In genomic region chr7:84261509-84261908, GRCh38 we compare ENCODE assay signal across 15 cellular contexts.
DNase-seq lines count a peak whose midpoint lies in the region; ATAC-seq and TF ChIP-seq lines count a peak whose summit lies in the region.
"Had no signal": no experiment of that assay in that cellular context is flagged by ENCODE, and none has a peak within 500 bp of the region (broad histone marks: within the 10 kb centered on the region; RNA-seq: fewer than 3 reads in every experiment).

No MANE protein-coding gene starts in this region.

- H3K4me2 ChIP-seq in H9 (ENCODE audit: insufficient read depth, insufficient read length, low read length), result no peak overlapping the region
- H3K4me2 ChIP-seq: A549 had no signal

- peak overlapping the region; percentile 40; the same call in 1 of the 2 replicates for H3K14ac ChIP-seq in H9 (ENCODE audit: insufficient read depth, low read length)

- H3K27me3 Mint-ChIP-seq in H9 (ENCODE audit: low read depth), result no peaks in the 10 kb centered on the region

- no peak overlapping the region for H4K5ac ChIP-seq in H9 (ENCODE audit: insufficient read length, low read depth, low read length)

- H4K8ac ChIP-seq in H9 (replicated peaks; ENCODE audit: insufficient read length, low read depth, low read length), result no peak overlapping the region

- no peak overlapping the region for H3T11ph ChIP-seq in H9 (ENCODE audit: low read length)

- H2BK5ac ChIP-seq in H9 (ENCODE audit: insufficient read length, low read length), result no peak overlapping the region

- no peaks in the 10 kb centered on the region for H3K79me1 ChIP-seq in H9 (ENCODE audit: insufficient read depth, low read depth, low read length, poor library complexity, severe bottlenecking)

- no peak overlapping the region for H3K4ac ChIP-seq in H9 (ENCODE audit: low read depth, low read length)

- WGBS in H9 (ENCODE audit: extremely low coverage, insufficient read length, low lambda C conversion rate), result no CpG with 5 or more reads among the region's 4 CpGs

- ATAC-seq in foreskin keratinocyte (peak; percentile 10), GM18861 (IDR thresholded peaks at IDR 0.05; ENCODE audit: unreplicated experiment) (no peak), HG03378 (IDR thresholded peaks at IDR 0.05; ENCODE audit: unreplicated experiment) (no peak)
- ATAC-seq in stimulated activated effector memory CD8-positive, alpha-beta T cell treated with anti-CD3 and anti-CD28 coated beads, Interleukin-12 subunit alpha, Interleukin-12 subunit beta, amount 100 ng/mL, for 72 hours, result peak; percentile 11
- ATAC-seq: A549; CD8-positive, alpha-beta T cell had no signal

- in situ Hi-C loops in G401 (cut with HindIII; ENCODE audit: low sequenced_read_pairs), result no loop called here

- H2BK12ac ChIP-seq in H9 (ENCODE audit: insufficient read length, low read depth, low read length), result no peak overlapping the region

- H3K4me1 ChIP-seq in H9 (ENCODE audit: insufficient read depth, low read length) (no peaks in the 10 kb centered on the region), foreskin keratinocyte (no peaks in the 10 kb centered on the region)
- H3K4me1 ChIP-seq: Caco-2 had no signal

- no peak overlapping the region for H3K18ac ChIP-seq in H9 (ENCODE audit: insufficient read length, low read depth, low read length)

- no peaks in the 10 kb centered on the region for H3K23me2 ChIP-seq in H9 (ENCODE audit: insufficient read length, low read depth, low read length, poor library complexity, severe bottlenecking)

- no peak overlapping the region for H3K23ac ChIP-seq in H9 (ENCODE audit: insufficient read length, low read depth, low read length)

- no peak overlapping the region for H3K56ac ChIP-seq in H9 (ENCODE audit: insufficient read length, low read depth, low read length)

- H3K9me3 ChIP-seq in H9 (ENCODE audit: control insufficient read depth, low read depth, low read length), result no peaks in the 10 kb centered on the region
- H3K9me3 ChIP-seq: A549, BE2C, Caco-2 had no signal

- no peak overlapping the region for H3K4me3 Mint-ChIP-seq in H9
- H3K4me3 Mint-ChIP-seq in stimulated activated effector memory CD8-positive, alpha-beta T cell treated with anti-CD3 and anti-CD28 coated beads, Interleukin-12 subunit alpha, Interleukin-12 subunit beta, amount 100 ng/mL, for 72 hours, result no peak overlapping the region
- H3K4me3 Mint-ChIP-seq: CD8-positive, alpha-beta T cell had no signal

- no peaks in the 10 kb centered on the region for H3K27me3 ChIP-seq in H9 (ENCODE audit: insufficient read depth, low read length)
- H3K27me3 ChIP-seq in foreskin keratinocyte, result no peaks in the 10 kb centered on the region
- H3K27me3 ChIP-seq: BE2C had no signal

- H3K36me3 Mint-ChIP-seq in H9 (ENCODE audit: insufficient read depth in 1 of 3, low read depth in 3 of 3), result no peaks in the 10 kb centered on the region
- no peaks in the 10 kb centered on the region for H3K36me3 Mint-ChIP-seq in stimulated activated effector memory CD8-positive, alpha-beta T cell treated with anti-CD3 and anti-CD28 coated beads, Interleukin-12 subunit alpha, Interleukin-12 subunit beta, amount 100 ng/mL, for 72 hours
- H3K36me3 Mint-ChIP-seq: CD8-positive, alpha-beta T cell had no signal

- H2AK5ac ChIP-seq in H9 (ENCODE audit: insufficient read length, low read length), result no peak overlapping the region

- H4K20me1 ChIP-seq in H9 (ENCODE audit: control insufficient read depth, insufficient read depth, insufficient read length), result no peaks in the 10 kb centered on the region

- H2BK15ac ChIP-seq in H9 (ENCODE audit: low read depth, low read length), result no peak overlapping the region

- no peak overlapping the region for H4K91ac ChIP-seq in H9 (ENCODE audit: insufficient read length, low read depth, low read length)

- H3K9ac ChIP-seq in H9 (ENCODE audit: extremely low read depth, insufficient read length, low read length), result no peak overlapping the region
- H3K9ac ChIP-seq: GM23248 had no signal

- H3K9me3 Mint-ChIP-seq in H9, result no peaks in the 10 kb centered on the region
- H3K9me3 Mint-ChIP-seq in stimulated activated effector memory CD8-positive, alpha-beta T cell treated with anti-CD3 and anti-CD28 coated beads, Interleukin-12 subunit alpha, Interleukin-12 subunit beta, amount 100 ng/mL, for 72 hours, result peaks cover 11% of the 10 kb centered on the region
- H3K9me3 Mint-ChIP-seq: CD8-positive, alpha-beta T cell had no signal

- peaks cover 3 to 9% of the 10 kb centered on the region in 2 experiments; a peak in 2 of 4 replicates for H3K4me1 Mint-ChIP-seq in H9
- no peaks in the 10 kb centered on the region for H3K4me1 Mint-ChIP-seq in stimulated activated effector memory CD8-positive, alpha-beta T cell treated with anti-CD3 and anti-CD28 coated beads, Interleukin-12 subunit alpha, Interleukin-12 subunit beta, amount 100 ng/mL, for 72 hours

- H3K79me2 ChIP-seq in H9 (ENCODE audit: insufficient read depth, low read length), result no peaks in the 10 kb centered on the region

- H2BK20ac ChIP-seq in H9 (ENCODE audit: low read depth, low read length, poor library complexity, severe bottlenecking), result no peak overlapping the region

- peak overlapping the region in 1 of 3 experiments; percentile 85; a peak in 1 of 7 replicates for H3K27ac Mint-ChIP-seq in H9
- no peak overlapping the region for H3K27ac Mint-ChIP-seq in stimulated activated effector memory CD8-positive, alpha-beta T cell treated with anti-CD3 and anti-CD28 coated beads, Interleukin-12 subunit alpha, Interleukin-12 subunit beta, amount 100 ng/mL, for 72 hours
- H3K27ac Mint-ChIP-seq: CD8-positive, alpha-beta T cell had no signal

- no peak overlapping the region for H2AFZ ChIP-seq in H9 (ENCODE audit: low read length)
- H2AFZ ChIP-seq: GM23248 had no signal

- H3K27ac ChIP-seq in H9 (ENCODE audit: insufficient read length, low read depth, low read length) (no peak overlapping the region), foreskin keratinocyte (no peak overlapping the region)
- H3K27ac ChIP-seq: A549, C4-2B, GM23248 had no signal

- H2BK120ac ChIP-seq in H9 (ENCODE audit: low read depth, low read length, poor library complexity, severe bottlenecking), result no peak overlapping the region

- TF ChIP-seq CTCF in H9 (conservative IDR thresholded peaks at IDR 0.05), result no peak
- no peak for TF ChIP-seq CTCF in foreskin keratinocyte (conservative IDR thresholded peaks at IDR 0.05)

- peak; percentile 71 for DNase-seq in G401 (ENCODE audit: low spot score)
- no peak for DNase-seq in H9
- no peak for DNase-seq in foreskin keratinocyte
- DNase-seq in stimulated activated effector memory CD8-positive, alpha-beta T cell treated with anti-CD3 and anti-CD28 coated beads, Interleukin-12 subunit alpha, Interleukin-12 subunit beta, amount 100 ng/mL, for 72 hours (ENCODE audit: low spot score in 2 of 2), result no peak
- DNase-seq in ecto neural progenitor cell (ENCODE audit: low spot score), result no peak
- DNase-seq: BE2C; Caco-2; CD8-positive, alpha-beta T cell; GM23248; H7; IMR-90 had no signal

Comparison
In these comparisons a context has a peak if more than half of its experiments do, and no peak if none do; other contexts are left out.
1. ATAC-seq: peak in foreskin keratinocyte (single experiment) and stimulated activated effector memory CD8-positive, alpha-beta T cell treated with anti-CD3 and anti-CD28 coated beads, Interleukin-12 subunit alpha, Interleukin-12 subunit beta, amount 100 ng/mL, for 72 hours (single experiment); none in GM18861 (single experiment) and HG03378 (single experiment).